In genomic region chr12:124321040-124321481, GRCh38 we compare ENCODE assay signal across 8 cellular contexts. TPM values are rescaled to one million over a fixed set of nuclear protein-coding genes. Genes with fewer than 3 reads are reported as not detected.
DNase-seq lines count a peak whose midpoint lies in the region; ATAC-seq and TF ChIP-seq lines count a peak whose summit lies in the region.

No MANE protein-coding gene starts in this region.

- no peaks in the 10 kb centered on the region for H3K4me1 Mint-ChIP-seq in Calu3 (ENCODE audit: low read depth, unreplicated experiment)
- no peaks in the 10 kb centered on the region for H3K4me1 Mint-ChIP-seq in activated CD4-positive, alpha-beta T cell treated with anti-CD3 and anti-CD28 coated beads, Interleukin-2, amount 10 ng/mL, durations not matched to agents 7 days and 5 days

- no peak overlapping the region for H3K4me3 Mint-ChIP-seq in Calu3 (ENCODE audit: low read depth, unreplicated experiment)
- H3K4me3 Mint-ChIP-seq in activated CD4-positive, alpha-beta T cell treated with anti-CD3 and anti-CD28 coated beads, Interleukin-2, amount 10 ng/mL, durations not matched to agents 7 days and 5 days, result no peak overlapping the region

- peaks cover 0 to 16% of the 10 kb centered on the region in 2 donors for H3K9me3 ChIP-seq in lung (ENCODE audit: control insufficient read depth in 2 of 2, insufficient read depth in 1 of 2, low read length in 1 of 2)

- CTCF ChIA-PET in Calu3 (lab: Charles Lee), result interaction anchor here (1.0 to 1.1 kb wide), 3 partner anchors 231 to 289 kb away, joined by 3 read pairs; no protein-coding TSS in a partner anchor
- CTCF ChIA-PET in activated CD4-positive, alpha-beta T cell treated with anti-CD3 and anti-CD28 coated beads, Interleukin-2, amount 10 ng/mL, durations not matched to agents 7 days and 5 days (lab: Charles Lee), result interaction anchor here (1.2 kb wide), 1 partner anchor 49 kb away, joined by 3 read pairs; no protein-coding TSS in a partner anchor

- no peak overlapping the region for H3K27ac ChIP-seq in lung (ENCODE audit: low read depth in 1 of 2, low read length in 1 of 2)

- H3K4me3 ChIP-seq in lung, result no peak overlapping the region

- POLR2A ChIA-PET in activated CD4-positive, alpha-beta T cell treated with anti-CD3 and anti-CD28 coated beads, Interleukin-2, amount 10 ng/mL, durations not matched to agents 7 days and 5 days (lab: Charles Lee), result no interaction called here

- DNase-seq in Calu3, result peak; percentile 88
- DNase-seq in M059J (ENCODE audit: low read depth), result peak; percentile 54
- DNase-seq in activated CD4-positive, alpha-beta T cell treated with anti-CD3 and anti-CD28 coated beads, Interleukin-2, amount 10 ng/mL, durations not matched to agents 7 days and 5 days, result peak; percentile 59
- DNase-seq in dedifferentiated amniotic fluid mesenchymal stem cell (ENCODE audit: extremely low spot score), result peak; percentile 20
- peak; percentile 61 for DNase-seq in lung (ENCODE audit: low spot score)
- DNase-seq in stimulated activated CD8-positive, alpha-beta memory T cell treated with anti-CD3 and anti-CD28 coated beads, Interleukin-12 subunit alpha, Interleukin-12 subunit beta, amount 100 ng/mL, for 4 hours (ENCODE audit: low read depth), result peak; percentile 24
- no peak for DNase-seq in DMS79 (lab: John Stamatoyannopoulos, UW)

- BruUV-seq in Calu3 (replicated peaks; lab: Mats Ljungman, UMichigan), result no TSS peak

- 31 to 40% methylated on average over 6 of the region's 6 CpGs for WGBS in lung, 2 donors

- peaks cover 2% of the 10 kb centered on the region for H3K9me3 Mint-ChIP-seq in Calu3 (ENCODE audit: low read depth, unreplicated experiment)
- H3K9me3 Mint-ChIP-seq in activated CD4-positive, alpha-beta T cell treated with anti-CD3 and anti-CD28 coated beads, Interleukin-2, amount 10 ng/mL, durations not matched to agents 7 days and 5 days, result peaks cover 14% of the 10 kb centered on the region

- H3K4me1 ChIP-seq in lung (ENCODE audit: control insufficient read depth in 2 of 2, insufficient read depth in 2 of 2, low read length in 2 of 2), result no peaks in the 10 kb centered on the region

- H3K27me3 ChIP-seq in lung (ENCODE audit: control insufficient read depth, insufficient read depth), result no peaks in the 10 kb centered on the region

- TF ChIP-seq CTCF in Calu3 (IDR thresholded peaks at IDR 0.05; ENCODE audit: unreplicated experiment) (peak; percentile 87), lung (IDR thresholded peaks at IDR 0.05; ENCODE audit: control extremely low read depth, extremely low read depth) (peak; percentile 82)

- intact Hi-C loops in Calu3 (cut with micrococcal nuclease; ENCODE audit: unreplicated experiment), result loop anchor here (1.0 kb wide), 1 partner anchor 285 kb away; no protein-coding TSS in a partner anchor

- ATAC-seq in GM21423 (IDR thresholded peaks at IDR 0.05; ENCODE audit: unreplicated experiment), result peak; percentile 64
- peak; percentile 85 for ATAC-seq in lung (ENCODE audit: insufficient read depth, low FRiP score)

- H3K27ac Mint-ChIP-seq in Calu3 (ENCODE audit: unreplicated experiment), result no peak overlapping the region
- no peak overlapping the region for H3K27ac Mint-ChIP-seq in activated CD4-positive, alpha-beta T cell treated with anti-CD3 and anti-CD28 coated beads, Interleukin-2, amount 10 ng/mL, durations not matched to agents 7 days and 5 days

- peaks cover 32% of the 10 kb centered on the region for H3K36me3 Mint-ChIP-seq in Calu3 (ENCODE audit: insufficient read depth, unreplicated experiment)
- H3K36me3 Mint-ChIP-seq in activated CD4-positive, alpha-beta T cell treated with anti-CD3 and anti-CD28 coated beads, Interleukin-2, amount 10 ng/mL, durations not matched to agents 7 days and 5 days (ENCODE audit: low read depth), result peaks cover 22% of the 10 kb centered on the region

- peaks cover 41% of the 10 kb centered on the region for H3K27me3 Mint-ChIP-seq in Calu3 (ENCODE audit: unreplicated experiment)
- no peaks in the 10 kb centered on the region for H3K27me3 Mint-ChIP-seq in activated CD4-positive, alpha-beta T cell treated with anti-CD3 and anti-CD28 coated beads, Interleukin-2, amount 10 ng/mL, durations not matched to agents 7 days and 5 days

- H3K36me3 ChIP-seq in lung (ENCODE audit: control insufficient read depth in 2 of 2, insufficient read depth in 2 of 2, low read length in 2 of 2), result peaks cover 14 to 24% of the 10 kb centered on the region in 2 donors

RNA-seq across cellular contexts. Expression of gene RFLNA, which starts 26.2 kb away (rescaled TPM):
- not detected in 2 replicates for total RNA-seq in Calu3 (2022)
- total RNA-seq in M059J (2014; rRNA removed; shearing (Covaris generic)), result 2.4 and 3.8 TPM in 2 replicates
- not detected for total RNA-seq in activated CD4-positive, alpha-beta T cell treated with anti-CD3 and anti-CD28 coated beads, Interleukin-2, amount 10 ng/mL, durations not matched to agents 7 days and 5 days
- total RNA-seq in lung, result 1 to 10 TPM in 1 of 2 donors, under 1 TPM in 1; 0.40 to 1.6 TPM
- polyA plus RNA-seq in lung, result 1 to 10 TPM; 1.2 to 1.8 TPM
